ENCODE assay signal across 11 cellular contexts in genomic region chr12:19971396-19971802, GRCh38.
DNase-seq lines count a peak whose midpoint lies in the region; FAIRE-seq and TF ChIP-seq lines count a peak whose summit lies in the region.
"Had no signal": no experiment of that assay in that cellular context is flagged by ENCODE, and none has a peak within 500 bp of the region (broad histone marks: within the 10 kb centered on the region; RNA-seq: fewer than 3 reads in every experiment).

No MANE protein-coding gene starts in this region.

- no peaks in the 10 kb centered on the region for H3K9me3 ChIP-seq in endodermal cell (ENCODE audit: control insufficient read depth, low read length)
- no peaks in the 10 kb centered on the region for H3K9me3 ChIP-seq in mesenchymal stem cell (ENCODE audit: control insufficient read depth, low read length)
- no peaks in the 10 kb centered on the region for H3K9me3 ChIP-seq in MM.1S (replicated peaks; ENCODE audit: insufficient read depth, low read length)
- H3K9me3 ChIP-seq: left lung had no signal

- no peak overlapping the region for H4K91ac ChIP-seq in mesenchymal stem cell (ENCODE audit: low read length)

- H3K27me3 ChIP-seq in endodermal cell (ENCODE audit: control insufficient read depth, insufficient read depth, low read length, poor library complexity, severe bottlenecking) (no peaks in the 10 kb centered on the region), mesenchymal stem cell (ENCODE audit: control insufficient read depth in 1 of 2, insufficient read depth in 1 of 2, low read length in 2 of 2) (no peaks in the 10 kb centered on the region), MM.1S (replicated peaks; ENCODE audit: insufficient read depth, low read length) (no peaks in the 10 kb centered on the region)
- H3K27me3 ChIP-seq: left lung had no signal

- H3K9me3 Mint-ChIP-seq in endodermal cell, result no peaks in the 10 kb centered on the region
- no peaks in the 10 kb centered on the region for H3K9me3 Mint-ChIP-seq in activated CD4-positive, alpha-beta T cell treated with anti-CD3 and anti-CD28 coated beads, Interleukin-2, amount 10 ng/mL, durations not matched to agents 7 days and 5 days
- H3K9me3 Mint-ChIP-seq: activated CD4-positive, alpha-beta memory T cell treated with anti-CD3 and anti-CD28 coated beads, Interleukin-2, amount 10 ng/mL, durations not matched to agents 7 days and 5 days had no signal

- H3K36me3 Mint-ChIP-seq in endodermal cell (ENCODE audit: low read depth), result no peaks in the 10 kb centered on the region
- no peaks in the 10 kb centered on the region for H3K36me3 Mint-ChIP-seq in activated CD4-positive, alpha-beta T cell treated with anti-CD3 and anti-CD28 coated beads, Interleukin-2, amount 10 ng/mL, durations not matched to agents 7 days and 5 days (ENCODE audit: low read depth)

- H3K4ac ChIP-seq in mesenchymal stem cell (ENCODE audit: low read depth in 1 of 2, low read length in 2 of 2), result peak overlapping the region in 1 of 2 experiments; percentile 59

- H3K18ac ChIP-seq in mesenchymal stem cell (ENCODE audit: low read depth in 1 of 2, low read length in 2 of 2), result peak overlapping the region; percentile 52 to 80

- H3K9ac ChIP-seq in endodermal cell (ENCODE audit: extremely low read depth, low read length, poor library complexity, severe bottlenecking), result no peak overlapping the region
- H3K9ac ChIP-seq in mesenchymal stem cell (ENCODE audit: low read length), result no peak overlapping the region
- H3K9ac ChIP-seq in MM.1S (ENCODE audit: low read length), result no peak overlapping the region

- H3K27ac Mint-ChIP-seq in endodermal cell, result peak overlapping the region; percentile 7
- no peak overlapping the region for H3K27ac Mint-ChIP-seq in activated CD4-positive, alpha-beta T cell treated with anti-CD3 and anti-CD28 coated beads, Interleukin-2, amount 10 ng/mL, durations not matched to agents 7 days and 5 days
- H3K27ac Mint-ChIP-seq: activated CD4-positive, alpha-beta memory T cell treated with anti-CD3 and anti-CD28 coated beads, Interleukin-2, amount 10 ng/mL, durations not matched to agents 7 days and 5 days had no signal

- peak overlapping the region; percentile 93 for H3K27ac ChIP-seq in endodermal cell (ENCODE audit: low read depth, low read length)
- peak overlapping the region; percentile 85 for H3K27ac ChIP-seq in mesenchymal stem cell (ENCODE audit: low read length, poor library complexity, severe bottlenecking)
- no peak overlapping the region for H3K27ac ChIP-seq in MM.1S (ENCODE audit: low read length)
- H3K27ac ChIP-seq: left lung had no signal

- POLR2A ChIA-PET in activated CD4-positive, alpha-beta T cell treated with anti-CD3 and anti-CD28 coated beads, Interleukin-2, amount 10 ng/mL, durations not matched to agents 7 days and 5 days (lab: Charles Lee), result no interaction called here

- H3K4me1 ChIP-seq in endodermal cell (ENCODE audit: control insufficient read depth, insufficient read depth, low read length) (peaks cover 5% of the 10 kb centered on the region), mesenchymal stem cell (ENCODE audit: control insufficient read depth, insufficient read depth, low read depth, low read length) (peaks cover 10% of the 10 kb centered on the region), MM.1S (ENCODE audit: low read length) (no peaks in the 10 kb centered on the region)

- no peak overlapping the region for H3K4me3 ChIP-seq in endodermal cell (ENCODE audit: low read length)
- H3K4me3 ChIP-seq in mesenchymal stem cell (ENCODE audit: insufficient read depth in 1 of 2, low read depth in 1 of 2, low read length in 2 of 2), result no peak overlapping the region
- no peak overlapping the region for H3K4me3 ChIP-seq in MM.1S (ENCODE audit: low read length)
- H3K4me3 ChIP-seq: left lung had no signal

- TF ChIP-seq CTCF in endodermal cell (conservative IDR thresholded peaks at IDR 0.05) (peak; percentile 61), MM.1S (IDR thresholded peaks at IDR 0.05; ENCODE audit: low read length) (no peak)

- no peaks in the 10 kb centered on the region for H4K20me1 ChIP-seq in MM.1S (ENCODE audit: insufficient read depth, low read length)

- 25 to 44% methylated on average over 3 to 5 of the region's 5 CpGs for WGBS in endodermal cell (ENCODE audit: insufficient coverage in 1 of 2, insufficient read length in 1 of 2), 2 experiments
- WGBS in mesenchymal stem cell, result 10% methylated on average over 5 of the region's 5 CpGs

- H3K4me2 ChIP-seq in mesenchymal stem cell (ENCODE audit: low read length, poor library complexity, severe bottlenecking) (peak overlapping the region; percentile 20), MM.1S (ENCODE audit: low read depth, low read length) (no peak overlapping the region)

- H2AFZ ChIP-seq in mesenchymal stem cell (ENCODE audit: low read depth, low read length), result peak overlapping the region; percentile 8
- no peak overlapping the region for H2AFZ ChIP-seq in MM.1S (ENCODE audit: low read length)

- in situ Hi-C loops in ACHN (cut with HindIII; ENCODE audit: low pct_ligation_motif_present, low pct_unique_long_range_greater_than_20kb, low sequenced_read_pairs), result no loop called here

- no peak overlapping the region for H3K23ac ChIP-seq in mesenchymal stem cell (ENCODE audit: low read length in 2 of 2)

- H3K27me3 Mint-ChIP-seq in endodermal cell (ENCODE audit: insufficient read depth), result no peaks in the 10 kb centered on the region
- no peaks in the 10 kb centered on the region for H3K27me3 Mint-ChIP-seq in activated CD4-positive, alpha-beta T cell treated with anti-CD3 and anti-CD28 coated beads, Interleukin-2, amount 10 ng/mL, durations not matched to agents 7 days and 5 days
- H3K27me3 Mint-ChIP-seq: activated CD4-positive, alpha-beta memory T cell treated with anti-CD3 and anti-CD28 coated beads, Interleukin-2, amount 10 ng/mL, durations not matched to agents 7 days and 5 days had no signal

- H2BK15ac ChIP-seq in mesenchymal stem cell (ENCODE audit: low read depth, poor library complexity, severe bottlenecking), result peak overlapping the region; percentile 34

- peak; percentile 4 for DNase-seq in ACHN
- peak; percentile 90 for DNase-seq in NCI-H146 (lab: John Stamatoyannopoulos, UW)
- peak; percentile 90 for DNase-seq in endodermal cell
- DNase-seq in mesenchymal stem cell, result peak; percentile 69
- DNase-seq in activated CD4-positive, alpha-beta T cell treated with anti-CD3 and anti-CD28 coated beads, Interleukin-2, amount 10 ng/mL, durations not matched to agents 7 days and 5 days, result no peak
- no peak for DNase-seq in MM.1S
- no peak for DNase-seq in urothelium cell line (ENCODE audit: low spot score)
- no peak for DNase-seq in epidermal melanocyte (ENCODE audit: insufficient read length, low spot score)
- DNase-seq: activated CD4-positive, alpha-beta memory T cell treated with anti-CD3 and anti-CD28 coated beads, Interleukin-2, amount 10 ng/mL, durations not matched to agents 7 days and 5 days; left lung; NCI-H526 had no signal

- H2AK5ac ChIP-seq in mesenchymal stem cell (ENCODE audit: low read length, severe bottlenecking), result no peak overlapping the region

- peak overlapping the region in 1 of 2 experiments; percentile 63 for H3K14ac ChIP-seq in mesenchymal stem cell (ENCODE audit: low read length in 2 of 2)

- no peaks in the 10 kb centered on the region for H3K79me2 ChIP-seq in MM.1S (ENCODE audit: low read length)

- H3F3A ChIP-seq in MM.1S (ENCODE audit: insufficient read depth, low read length), result no peaks in the 10 kb centered on the region

- no peak overlapping the region for H2BK120ac ChIP-seq in mesenchymal stem cell (ENCODE audit: low read depth, low read length)

- H3K4me1 Mint-ChIP-seq in endodermal cell, result peaks cover 19% of the 10 kb centered on the region
- no peaks in the 10 kb centered on the region for H3K4me1 Mint-ChIP-seq in activated CD4-positive, alpha-beta T cell treated with anti-CD3 and anti-CD28 coated beads, Interleukin-2, amount 10 ng/mL, durations not matched to agents 7 days and 5 days
- H3K4me1 Mint-ChIP-seq: activated CD4-positive, alpha-beta memory T cell treated with anti-CD3 and anti-CD28 coated beads, Interleukin-2, amount 10 ng/mL, durations not matched to agents 7 days and 5 days had no signal

- peak overlapping the region; percentile 46 for H2BK5ac ChIP-seq in mesenchymal stem cell (ENCODE audit: low read depth, low read length, poor library complexity, severe bottlenecking)

- no peaks in the 10 kb centered on the region for H3K36me3 ChIP-seq in endodermal cell (ENCODE audit: control insufficient read depth, insufficient read depth, low read length)
- H3K36me3 ChIP-seq in mesenchymal stem cell (ENCODE audit: control insufficient read depth in 1 of 2, insufficient read depth in 2 of 2, low read depth in 1 of 2, low read length in 2 of 2), result no peaks in the 10 kb centered on the region
- H3K36me3 ChIP-seq in MM.1S (replicated peaks; ENCODE audit: insufficient read depth, low read length), result no peaks in the 10 kb centered on the region
- H3K36me3 ChIP-seq: left lung had no signal

- no peak for FAIRE-seq in urothelium cell line (lab: Jason Lieb, UNC)

- H3K79me1 ChIP-seq in mesenchymal stem cell (replicated peaks; ENCODE audit: low read length, poor library complexity, severe bottlenecking), result no peaks in the 10 kb centered on the region

- CTCF ChIA-PET in activated CD4-positive, alpha-beta T cell treated with anti-CD3 and anti-CD28 coated beads, Interleukin-2, amount 10 ng/mL, durations not matched to agents 7 days and 5 days (lab: Charles Lee), result no interaction called here

- no peaks in the 10 kb centered on the region for H3K9me2 ChIP-seq in MM.1S (replicated peaks; ENCODE audit: insufficient read depth, low read length)

- H2BK12ac ChIP-seq in mesenchymal stem cell (ENCODE audit: low read length in 2 of 2), result peak overlapping the region in 1 of 2 experiments; percentile 95

- H4K8ac ChIP-seq in mesenchymal stem cell (ENCODE audit: low read length), result peak overlapping the region; percentile 52

- no peak overlapping the region for H3K4me3 Mint-ChIP-seq in endodermal cell
- H3K4me3 Mint-ChIP-seq in activated CD4-positive, alpha-beta T cell treated with anti-CD3 and anti-CD28 coated beads, Interleukin-2, amount 10 ng/mL, durations not matched to agents 7 days and 5 days, result no peak overlapping the region
- H3K4me3 Mint-ChIP-seq: activated CD4-positive, alpha-beta memory T cell treated with anti-CD3 and anti-CD28 coated beads, Interleukin-2, amount 10 ng/mL, durations not matched to agents 7 days and 5 days had no signal

Comparison
In these comparisons a context has a peak if more than half of its experiments do, and no peak if none do; other contexts are left out.
1. DNase-seq: peak in ACHN (single experiment), NCI-H146 (single experiment), endodermal cell (single experiment) and mesenchymal stem cell (single experiment); none in activated CD4-positive, alpha-beta T cell treated with anti-CD3 and anti-CD28 coated beads, Interleukin-2, amount 10 ng/mL, durations not matched to agents 7 days and 5 days (single experiment), MM.1S (single experiment), urothelium cell line (single experiment) and epidermal melanocyte (single experiment).